Comparison of ENCODE assay signal across 30 cellular contexts in genomic region chr21:29860346-29860745, GRCh38.
"Had no signal": no experiment of that assay in that cellular context is flagged by ENCODE, and none has a peak within 500 bp of the region (broad histone marks: within the 10 kb centered on the region; RNA-seq: fewer than 3 reads in every experiment).

No MANE protein-coding gene starts in this region.

- H3K36me3 ChIP-seq: ascending aorta, brain microvascular endothelial cell, esophagus muscularis mucosa, gastrocnemius medialis had no signal

- H3K27me3 ChIP-seq: ascending aorta, brain microvascular endothelial cell, gastrocnemius medialis had no signal

- H3K9me3 ChIP-seq: ascending aorta, esophagus muscularis mucosa, gastrocnemius medialis had no signal

- H3K36me3 Mint-ChIP-seq: activated CD4-positive, alpha-beta memory T cell treated with anti-CD3 and anti-CD28 coated beads for 36 hours; activated CD8-positive, alpha-beta memory T cell treated with anti-CD3 and anti-CD28 coated beads, Interleukin-2, amount 10 ng/mL, durations not matched to agents 7 days and 5 days; activated naive CD4-positive, alpha-beta T cell treated with anti-CD3 and anti-CD28 coated beads, Interleukin-2, amount 10 ng/mL, durations not matched to agents 7 days and 5 days; activated naive CD4-positive, alpha-beta T cell treated with anti-CD3 and anti-CD28 coated beads, Interleukin-2, amount 50 U/mL, for 72 hours; activated naive CD8-positive, alpha-beta T cell treated with anti-CD3 and anti-CD28 coated beads, Interleukin-2, amount 10 ng/mL, durations not matched to agents 7 days and 5 days had no signal

- DNase-seq: activated CD4-positive, alpha-beta memory T cell treated with anti-CD3 and anti-CD28 coated beads for 36 hours; activated CD4-positive, alpha-beta T cell treated with anti-CD3 and anti-CD28 coated beads for 36 hours; activated CD4-positive, alpha-beta T cell treated with anti-CD3 and anti-CD28 coated beads, Interleukin-2, amount 10 ng/mL, durations not matched to agents 24 days and 14 days; activated CD4-positive, CD25-positive, alpha-beta regulatory T cell; activated CD4-positive, CD25-positive, alpha-beta regulatory T cell treated with anti-CD3 and anti-CD28 coated beads, Interleukin-2, amount 50 U/mL, for 72 hours; activated CD8-positive, alpha-beta memory T cell treated with anti-CD3 and anti-CD28 coated beads, Interleukin-2, amount 10 ng/mL, durations not matched to agents 7 days and 5 days; activated CD8-positive, alpha-beta memory T cell treated with anti-CD3 and anti-CD28 coated beads, Interleukin-2, amount 50 U/mL, for 4 hours; activated CD8-positive, alpha-beta T cell treated with anti-CD3 and anti-CD28 coated beads, Interleukin-2, amount 10 ng/mL, durations not matched to agents 7 days and 5 days; activated gamma-delta T cell; activated naive CD4-positive, alpha-beta T cell; activated naive CD4-positive, alpha-beta T cell treated with anti-CD3 and anti-CD28 coated beads, Interleukin-2, amount 10 ng/mL, durations not matched to agents 7 days and 5 days; activated naive CD8-positive, alpha-beta T cell treated with anti-CD3 and anti-CD28 coated beads, Interleukin-2, amount 10 ng/mL, durations not matched to agents 7 days and 5 days; activated T-cell treated with anti-CD3 and anti-CD28 coated beads, Interleukin-2, amount 50 U/mL, for 1 hour; activated T-cell treated with anti-CD3 and anti-CD28 coated beads, Interleukin-2, amount 50 U/mL, for 72 hours; brain microvascular endothelial cell; caudate nucleus; cortex of kidney; dermis blood vessel endothelial cell; effector CD4-positive, alpha-beta T cell; effector memory CD8-positive, alpha-beta T cell; erythroblast; foreskin keratinocyte; gastrocnemius medialis; T-helper 1 cell; T-helper 17 cell had no signal

- H3K27ac Mint-ChIP-seq: activated CD4-positive, alpha-beta memory T cell treated with anti-CD3 and anti-CD28 coated beads for 36 hours; activated CD4-positive, alpha-beta T cell treated with anti-CD3 and anti-CD28 coated beads for 36 hours; activated CD4-positive, alpha-beta T cell treated with anti-CD3 and anti-CD28 coated beads, Interleukin-2, amount 10 ng/mL, durations not matched to agents 24 days and 14 days; activated CD8-positive, alpha-beta memory T cell treated with anti-CD3 and anti-CD28 coated beads, Interleukin-2, amount 10 ng/mL, durations not matched to agents 7 days and 5 days; activated CD8-positive, alpha-beta T cell treated with anti-CD3 and anti-CD28 coated beads, Interleukin-2, amount 10 ng/mL, durations not matched to agents 7 days and 5 days; activated naive CD4-positive, alpha-beta T cell treated with anti-CD3 and anti-CD28 coated beads, Interleukin-2, amount 10 ng/mL, durations not matched to agents 7 days and 5 days; activated naive CD4-positive, alpha-beta T cell treated with anti-CD3 and anti-CD28 coated beads, Interleukin-2, amount 50 U/mL, for 72 hours; activated naive CD8-positive, alpha-beta T cell treated with anti-CD3 and anti-CD28 coated beads, Interleukin-2, amount 10 ng/mL, durations not matched to agents 7 days and 5 days; activated T-cell treated with anti-CD3 and anti-CD28 coated beads, Interleukin-2, amount 50 U/mL, for 72 hours; effector memory CD8-positive, alpha-beta T cell; T-helper 17 cell; T-helper 2 cell treated with Interferon-gamma antibody and Interleukin-4, amounts not matched to agents 5 μg/mL and 100 μg/mL, for 36 hours had no signal

- ATAC-seq: activated CD4-positive, alpha-beta T cell treated with anti-CD3 and anti-CD28 coated beads for 36 hours; activated CD8-positive, alpha-beta memory T cell treated with anti-CD3 and anti-CD28 coated beads, Interleukin-2, amount 10 ng/mL, durations not matched to agents 7 days and 5 days; activated CD8-positive, alpha-beta T cell treated with anti-CD3 and anti-CD28 coated beads, Interleukin-2, amount 10 ng/mL, durations not matched to agents 7 days and 5 days; activated naive CD4-positive, alpha-beta T cell treated with anti-CD3 and anti-CD28 coated beads, Interleukin-2, amount 50 U/mL, for 72 hours; activated T-cell treated with anti-CD3 and anti-CD28 coated beads, Interleukin-2, amount 50 U/mL, for 72 hours; effector memory CD8-positive, alpha-beta T cell; foreskin keratinocyte; gastrocnemius medialis; T-helper 17 cell had no signal

- H3K9me3 Mint-ChIP-seq: activated CD4-positive, alpha-beta memory T cell treated with anti-CD3 and anti-CD28 coated beads for 36 hours; activated CD4-positive, alpha-beta T cell treated with anti-CD3 and anti-CD28 coated beads, Interleukin-2, amount 10 ng/mL, durations not matched to agents 24 days and 14 days; activated naive CD4-positive, alpha-beta T cell treated with anti-CD3 and anti-CD28 coated beads, Interleukin-2, amount 10 ng/mL, durations not matched to agents 7 days and 5 days; activated naive CD4-positive, alpha-beta T cell treated with anti-CD3 and anti-CD28 coated beads, Interleukin-2, amount 50 U/mL, for 72 hours; activated naive CD8-positive, alpha-beta T cell treated with anti-CD3 and anti-CD28 coated beads, Interleukin-2, amount 10 ng/mL, durations not matched to agents 7 days and 5 days; activated T-cell treated with anti-CD3 and anti-CD28 coated beads, Interleukin-2, amount 50 U/mL, for 72 hours; T-helper 2 cell treated with Interferon-gamma antibody and Interleukin-4, amounts not matched to agents 5 μg/mL and 100 μg/mL, for 36 hours had no signal

- H3K27ac ChIP-seq: ascending aorta, brain microvascular endothelial cell, esophagus muscularis mucosa, foreskin keratinocyte, gastrocnemius medialis had no signal

- H3K4me1 Mint-ChIP-seq: activated CD4-positive, alpha-beta T cell treated with anti-CD3 and anti-CD28 coated beads for 36 hours; activated CD4-positive, alpha-beta T cell treated with anti-CD3 and anti-CD28 coated beads, Interleukin-2, amount 10 ng/mL, durations not matched to agents 24 days and 14 days; activated CD8-positive, alpha-beta memory T cell treated with anti-CD3 and anti-CD28 coated beads, Interleukin-2, amount 10 ng/mL, durations not matched to agents 7 days and 5 days; activated naive CD4-positive, alpha-beta T cell treated with anti-CD3 and anti-CD28 coated beads, Interleukin-2, amount 10 ng/mL, durations not matched to agents 7 days and 5 days; activated naive CD8-positive, alpha-beta T cell treated with anti-CD3 and anti-CD28 coated beads, Interleukin-2, amount 10 ng/mL, durations not matched to agents 7 days and 5 days; T-helper 17 cell had no signal

- H3K27me3 Mint-ChIP-seq: activated CD8-positive, alpha-beta memory T cell treated with anti-CD3 and anti-CD28 coated beads, Interleukin-2, amount 10 ng/mL, durations not matched to agents 7 days and 5 days; activated naive CD4-positive, alpha-beta T cell treated with anti-CD3 and anti-CD28 coated beads, Interleukin-2, amount 10 ng/mL, durations not matched to agents 7 days and 5 days; effector memory CD8-positive, alpha-beta T cell had no signal

- FAIRE-seq: colon had no signal

- H3K4me3 ChIP-seq: ascending aorta, esophagus muscularis mucosa, gastrocnemius medialis had no signal

- H3K4me3 Mint-ChIP-seq: activated CD4-positive, alpha-beta memory T cell treated with anti-CD3 and anti-CD28 coated beads for 36 hours; activated CD4-positive, alpha-beta T cell treated with anti-CD3 and anti-CD28 coated beads for 36 hours; activated CD4-positive, alpha-beta T cell treated with anti-CD3 and anti-CD28 coated beads, Interleukin-2, amount 10 ng/mL, durations not matched to agents 24 days and 14 days; activated CD8-positive, alpha-beta memory T cell treated with anti-CD3 and anti-CD28 coated beads, Interleukin-2, amount 10 ng/mL, durations not matched to agents 7 days and 5 days; activated CD8-positive, alpha-beta T cell treated with anti-CD3 and anti-CD28 coated beads, Interleukin-2, amount 10 ng/mL, durations not matched to agents 7 days and 5 days; activated naive CD4-positive, alpha-beta T cell treated with anti-CD3 and anti-CD28 coated beads, Interleukin-2, amount 10 ng/mL, durations not matched to agents 7 days and 5 days; activated naive CD8-positive, alpha-beta T cell treated with anti-CD3 and anti-CD28 coated beads, Interleukin-2, amount 10 ng/mL, durations not matched to agents 7 days and 5 days; activated T-cell treated with anti-CD3 and anti-CD28 coated beads, Interleukin-2, amount 50 U/mL, for 72 hours; effector memory CD8-positive, alpha-beta T cell; T-helper 17 cell; T-helper 2 cell treated with Interferon-gamma antibody and Interleukin-4, amounts not matched to agents 5 μg/mL and 100 μg/mL, for 36 hours had no signal

- H3K4me1 ChIP-seq: ascending aorta, esophagus muscularis mucosa, foreskin keratinocyte, gastrocnemius medialis had no signal
